Comparison of ENCODE assay signal across 19 cellular contexts in the genomic region with DNA sequence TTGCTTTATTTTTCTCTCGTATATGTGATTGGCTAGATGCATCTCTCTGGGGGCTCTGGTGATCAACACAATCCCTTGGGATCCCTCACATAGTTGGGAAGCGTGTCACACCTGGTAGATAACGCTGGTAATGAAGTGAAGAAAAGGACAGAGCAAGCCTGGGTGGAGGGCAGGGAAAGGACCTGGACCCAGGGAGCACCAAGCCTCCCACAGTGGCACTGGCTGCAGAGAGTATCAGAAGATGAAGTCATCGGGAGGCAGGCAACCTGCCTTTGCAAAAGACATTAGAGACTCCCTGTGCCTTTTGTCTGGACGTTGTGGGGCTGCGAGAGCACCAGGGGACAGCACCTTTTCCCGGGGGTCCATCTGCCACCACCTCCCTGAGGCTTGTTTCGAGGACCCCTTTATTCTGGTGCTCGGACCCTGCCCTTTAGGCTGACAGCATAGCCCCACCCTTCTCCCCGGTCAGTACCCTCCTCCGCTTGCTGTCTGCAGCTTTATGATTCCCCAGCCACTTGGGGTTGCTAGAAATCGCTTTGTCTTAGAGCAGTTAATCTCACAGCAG.
A peak's percentile ranks its signal among the peaks of the same experiment; 100 is the strongest.
DNase-seq lines count a peak whose midpoint lies in the region; ATAC-seq, FAIRE-seq and TF ChIP-seq lines count a peak whose summit lies in the region.
"Had no signal": no experiment of that assay in that cellular context is flagged by ENCODE, and none has a peak within 500 bp of the region (broad histone marks: within the 10 kb centered on the region; RNA-seq: fewer than 3 reads in every experiment).

No MANE protein-coding gene starts in this region.

- peaks cover 3% of the 10 kb centered on the region for H3K9me3 Mint-ChIP-seq in activated T-helper 1 cell treated with anti-CD3 and anti-CD28 coated beads, Interleukin-12 subunit alpha, Interleukin-12 subunit beta, Interleukin-2, Interleukin-4 antibody, amounts not matched to agents 30 ng/mL and 10 ng/mL and 1 ng/mL, durations not matched to agents 14 hours and 24 hours and 36 hours

- no peaks in the 10 kb centered on the region for H3K9me3 ChIP-seq in hepatocyte (ENCODE audit: low read depth)

- DNase-seq in A172 (ENCODE audit: low spot score), result peak; percentile 25
- peak; percentile 16 for DNase-seq in RCC 7860 (ENCODE audit: low spot score)
- DNase-seq in hepatocyte (ENCODE audit: low spot score), result peak; percentile 22
- no peak for DNase-seq in superior temporal gyrus (ENCODE audit: extremely low spot score)
- no peak for DNase-seq in GDM1 (lab: John Stamatoyannopoulos, UW)
- no peak for DNase-seq in activated T-helper 1 cell treated with anti-CD3 and anti-CD28 coated beads, Interleukin-12 subunit alpha, Interleukin-12 subunit beta, Interleukin-2, Interleukin-4 antibody, amounts not matched to agents 30 ng/mL and 10 ng/mL and 1 ng/mL, durations not matched to agents 14 hours and 24 hours and 36 hours (ENCODE audit: low spot score)
- DNase-seq: 8988T, DMS 273 treated with DMSO at 0.1 percent for 48 hours, KG1, NCI-H1048, NCI-H146, NCI-H2081, NCI-H774 had no signal

- H3K27me3 ChIP-seq in hepatocyte, result no peaks in the 10 kb centered on the region

- no peak overlapping the region for H3K4me3 Mint-ChIP-seq in activated T-helper 1 cell treated with anti-CD3 and anti-CD28 coated beads, Interleukin-12 subunit alpha, Interleukin-12 subunit beta, Interleukin-2, Interleukin-4 antibody, amounts not matched to agents 30 ng/mL and 10 ng/mL and 1 ng/mL, durations not matched to agents 14 hours and 24 hours and 36 hours

- H3K4me2 ChIP-seq in hepatocyte, result peak overlapping the region; percentile 0

- no peaks in the 10 kb centered on the region for H4K20me1 ChIP-seq in hepatocyte (ENCODE audit: insufficient read depth, poor library complexity, severe bottlenecking)

- no peaks in the 10 kb centered on the region for H3K79me2 ChIP-seq in hepatocyte

- no peak overlapping the region for H3K27ac Mint-ChIP-seq in activated T-helper 1 cell treated with anti-CD3 and anti-CD28 coated beads, Interleukin-12 subunit alpha, Interleukin-12 subunit beta, Interleukin-2, Interleukin-4 antibody, amounts not matched to agents 30 ng/mL and 10 ng/mL and 1 ng/mL, durations not matched to agents 14 hours and 24 hours and 36 hours

- H3K4me1 Mint-ChIP-seq in activated T-helper 1 cell treated with anti-CD3 and anti-CD28 coated beads, Interleukin-12 subunit alpha, Interleukin-12 subunit beta, Interleukin-2, Interleukin-4 antibody, amounts not matched to agents 30 ng/mL and 10 ng/mL and 1 ng/mL, durations not matched to agents 14 hours and 24 hours and 36 hours (ENCODE audit: low read depth), result no peaks in the 10 kb centered on the region

- H2AFZ ChIP-seq in hepatocyte, result no peak overlapping the region

- no peaks in the 10 kb centered on the region for H3K36me3 ChIP-seq in hepatocyte (replicated peaks; ENCODE audit: insufficient read depth, low read depth)

- no peak for ATAC-seq in GM21381 (IDR thresholded peaks at IDR 0.05; ENCODE audit: unreplicated experiment)
- ATAC-seq: HCT116, Right ventricle myocardium inferior had no signal

- H3K9me2 ChIP-seq in hepatocyte (replicated peaks; ENCODE audit: insufficient read depth), result no peaks in the 10 kb centered on the region

- peaks cover 20% of the 10 kb centered on the region for H3K4me1 ChIP-seq in hepatocyte (ENCODE audit: insufficient read depth)

- H3K27me3 Mint-ChIP-seq in activated T-helper 1 cell treated with anti-CD3 and anti-CD28 coated beads, Interleukin-12 subunit alpha, Interleukin-12 subunit beta, Interleukin-2, Interleukin-4 antibody, amounts not matched to agents 30 ng/mL and 10 ng/mL and 1 ng/mL, durations not matched to agents 14 hours and 24 hours and 36 hours (ENCODE audit: insufficient read depth), result peaks cover 12% of the 10 kb centered on the region

- TF ChIP-seq CTCF in hepatocyte (IDR thresholded peaks at IDR 0.05; ENCODE audit: poor library complexity), result no peak

- WGBS in hepatocyte (ENCODE audit: low lambda C conversion rate, missing lambda C conversion rate), result 80% methylated on average over 12 of the region's 12 CpGs

- peak overlapping the region; percentile 71 for H3K27ac ChIP-seq in hepatocyte
- H3K27ac ChIP-seq: C4-2B, SK-N-MC had no signal

- intact Hi-C loops in activated T-helper 1 cell treated with anti-CD3 and anti-CD28 coated beads, Interleukin-12 subunit alpha, Interleukin-12 subunit beta, Interleukin-2, Interleukin-4 antibody, amounts not matched to agents 30 ng/mL and 10 ng/mL and 1 ng/mL, durations not matched to agents 14 hours and 24 hours and 36 hours (cut with micrococcal nuclease), result no loop called here

- H3K4me3 ChIP-seq in hepatocyte, result no peak overlapping the region
- H3K4me3 ChIP-seq: SK-N-MC had no signal

- peak; percentile 66 for FAIRE-seq in G401.6 (lab: Jason Lieb, UNC)
- FAIRE-seq in RCC 7860 (lab: Jason Lieb, UNC), result no peak

- no peaks in the 10 kb centered on the region for H3K36me3 Mint-ChIP-seq in activated T-helper 1 cell treated with anti-CD3 and anti-CD28 coated beads, Interleukin-12 subunit alpha, Interleukin-12 subunit beta, Interleukin-2, Interleukin-4 antibody, amounts not matched to agents 30 ng/mL and 10 ng/mL and 1 ng/mL, durations not matched to agents 14 hours and 24 hours and 36 hours (ENCODE audit: low read depth)

Comparison
In these comparisons a context has a peak if more than half of its experiments do, and no peak if none do; other contexts are left out.
1. DNase-seq: peak in A172 (single experiment), RCC 7860 (single experiment) and hepatocyte (single experiment); none in superior temporal gyrus (single experiment), GDM1 (single experiment) and activated T-helper 1 cell treated with anti-CD3 and anti-CD28 coated beads, Interleukin-12 subunit alpha, Interleukin-12 subunit beta, Interleukin-2, Interleukin-4 antibody, amounts not matched to agents 30 ng/mL and 10 ng/mL and 1 ng/mL, durations not matched to agents 14 hours and 24 hours and 36 hours (single experiment).